Comparison of ENCODE assay signal across 1 cellular context in genomic region chr14:58955294-58955821, GRCh38.
TF ChIP-seq lines count a peak whose summit lies in the region.

No MANE protein-coding gene starts in this region.

TF ChIP-seq in GM12878, 131 proteins besides CTCF, POLR2A, EP300 and RAD21 (continued from another document):
- TF ChIP-seq CUX1 (IDR thresholded peaks at IDR 0.05; ENCODE audit: insufficient replicate concordance, low read depth, low read length) (peak; percentile 64), RFX5 (IDR thresholded peaks at IDR 0.05; ENCODE audit: low read depth, low read length) (no peak), CHD1 (IDR thresholded peaks at IDR 0.05; ENCODE audit: low read depth, low read length) (no peak), IKZF1 (conservative IDR thresholded peaks at IDR 0.05) (peak; percentile 83), BCL11A (IDR thresholded peaks at IDR 0.05; ENCODE audit: low read depth, low read length) (peak; percentile 52), TBL1XR1 (IDR thresholded peaks at IDR 0.05; ENCODE audit: low read depth, low read length) (0 out of 2 replicates have a peak, but pooled peaks have one; percentile 26), NFIC (IDR thresholded peaks at IDR 0.05; ENCODE audit: low read depth, low read length) (peak; percentile 90)
